ENCODE assay signal across 25 cellular contexts in genomic region chr10:73405556-73405955, GRCh38.
"Had no signal": no experiment of that assay in that cellular context is flagged by ENCODE, and none has a peak within 500 bp of the region (broad histone marks: within the 10 kb centered on the region; RNA-seq: fewer than 3 reads in every experiment).

No MANE protein-coding gene starts in this region.

- H3K9ac ChIP-seq: neural progenitor cell had no signal

- ATAC-seq: naive thymus-derived CD4-positive, alpha-beta T cell; right cardiac atrium; stimulated activated memory B cell treated with anti-CD40 and anti-IgM and Interleukin-4, amounts not matched to agents 10 μg/mL and 1 μg/mL and 100 μg/mL, for 72 hours; stimulated activated naive CD8-positive, alpha-beta T cell treated with anti-CD3 and anti-CD28 coated beads, Interleukin-15, Interleukin-2, amounts not matched to agents 100 U/mL and 50 U/mL, for 24 hours had no signal

- H3K27me3 Mint-ChIP-seq: dendritic cell treated with granulocyte-macrophage colony-stimulating factor and Interleukin-4, amounts not matched to agents 40 ng/mL and 50 ng/mL, for 4 days; naive thymus-derived CD4-positive, alpha-beta T cell; stimulated activated memory B cell treated with anti-CD40 and anti-IgM and Interleukin-4, amounts not matched to agents 10 μg/mL and 1 μg/mL and 100 μg/mL, for 72 hours; type B pancreatic cell had no signal

- H3K27ac ChIP-seq: colonic mucosa, esophagus squamous epithelium, neural progenitor cell, prostate gland, sigmoid colon, testis, tibial artery had no signal

- H3K4me3 Mint-ChIP-seq: dendritic cell treated with granulocyte-macrophage colony-stimulating factor and Interleukin-4, amounts not matched to agents 40 ng/mL and 50 ng/mL, for 4 days; nephron; neural progenitor cell; stimulated activated memory B cell treated with anti-CD40 and anti-IgM and Interleukin-4, amounts not matched to agents 10 μg/mL and 1 μg/mL and 100 μg/mL, for 72 hours; type B pancreatic cell had no signal

- H3K4me1 Mint-ChIP-seq: nephron, neural progenitor cell had no signal

- H3K36me3 ChIP-seq: colonic mucosa, neural progenitor cell, prostate gland had no signal

- H3K9me3 ChIP-seq: colonic mucosa, esophagus squamous epithelium, prostate gland, sigmoid colon, testis, tibial artery had no signal

- DNase-seq: colonic mucosa; effector CD8-positive, alpha-beta T cell; erythroblast; esophagus squamous epithelium; foreskin melanocyte; head of caudate nucleus; kidney; mesenchymal stem cell; midbrain; naive thymus-derived CD4-positive, alpha-beta T cell; right cardiac atrium; sigmoid colon; stimulated activated CD4-positive, alpha-beta T cell treated with anti-CD3 and anti-CD28 coated beads, Interleukin-4, amount 100 ng/mL, for 4 hours; stimulated activated naive CD8-positive, alpha-beta T cell treated with anti-CD3 and anti-CD28 coated beads, Interleukin-15, Interleukin-2, amounts not matched to agents 100 U/mL and 50 U/mL, for 24 hours; substantia nigra; testis; tibial artery had no signal

- H3K27me3 ChIP-seq: colonic mucosa, esophagus squamous epithelium, neural progenitor cell, sigmoid colon, testis, tibial artery had no signal

- H3K4me3 ChIP-seq: colonic mucosa, esophagus squamous epithelium, lung, neural progenitor cell, prostate gland, sigmoid colon, testis, tibial artery had no signal

- H3K9me3 Mint-ChIP-seq: dendritic cell treated with granulocyte-macrophage colony-stimulating factor and Interleukin-4, amounts not matched to agents 40 ng/mL and 50 ng/mL, for 4 days; naive thymus-derived CD4-positive, alpha-beta T cell; nephron; neural progenitor cell; stimulated activated memory B cell treated with anti-CD40 and anti-IgM and Interleukin-4, amounts not matched to agents 10 μg/mL and 1 μg/mL and 100 μg/mL, for 72 hours; type B pancreatic cell had no signal

- H2AFZ ChIP-seq: neural progenitor cell had no signal

- FAIRE-seq: endometrium, kidney had no signal

- H3K4me2 ChIP-seq: neural progenitor cell had no signal

- H3K4me1 ChIP-seq: neural progenitor cell, prostate gland, testis had no signal

- H3K27ac Mint-ChIP-seq: dendritic cell treated with granulocyte-macrophage colony-stimulating factor and Interleukin-4, amounts not matched to agents 40 ng/mL and 50 ng/mL, for 4 days; nephron; neural progenitor cell; stimulated activated memory B cell treated with anti-CD40 and anti-IgM and Interleukin-4, amounts not matched to agents 10 μg/mL and 1 μg/mL and 100 μg/mL, for 72 hours; type B pancreatic cell had no signal
